ENCODE assay signal across 1 cellular context in the genomic region with DNA sequence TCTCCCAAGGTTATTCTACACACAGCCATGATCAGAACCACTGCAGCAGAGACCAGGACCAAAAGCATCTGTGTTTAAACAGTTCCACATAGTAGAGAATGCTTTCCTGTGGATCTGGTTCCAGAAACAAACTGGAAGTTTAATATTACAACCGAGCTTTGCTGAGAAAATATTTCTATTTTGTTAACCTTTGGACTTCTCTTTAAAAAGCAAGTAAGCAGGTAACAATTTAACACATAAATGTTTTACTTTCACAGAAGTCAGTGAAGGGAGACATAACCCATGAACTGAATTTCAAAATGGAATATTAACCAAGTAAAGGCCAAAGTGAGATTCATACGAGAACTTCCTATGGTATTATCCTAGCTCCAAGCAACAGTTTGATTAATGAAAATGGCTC.
TF ChIP-seq lines count a peak whose summit lies in the region.

No MANE protein-coding gene starts in this region.

TF ChIP-seq in GM12878, 131 proteins besides CTCF, POLR2A, EP300 and RAD21 (continued from another document):
- TF ChIP-seq CBX5 (IDR thresholded peaks at IDR 0.05; ENCODE audit: low read depth) = no peak
